ENCODE assay signal across 14 cellular contexts in genomic region chr5:172642926-172643325, GRCh38. TPM values are rescaled to one million over a fixed set of nuclear protein-coding genes. Genes with fewer than 3 reads are reported as not detected.
DNase-seq lines count a peak whose midpoint lies in the region; ATAC-seq and TF ChIP-seq lines count a peak whose summit lies in the region.
"Had no signal": no experiment of that assay in that cellular context is flagged by ENCODE, and none has a peak within 500 bp of the region (broad histone marks: within the 10 kb centered on the region; RNA-seq: fewer than 3 reads in every experiment).

No MANE protein-coding gene starts in this region.

- no peaks in the 10 kb centered on the region for H3F3A ChIP-seq in Loucy (ENCODE audit: low read depth)

- DNase-seq in T-cell (no peak), foreskin fibroblast (no peak), GOT3 (lab: John Stamatoyannopoulos, UW) (no peak)
- DNase-seq in activated CD4-positive, alpha-beta T cell treated with anti-CD3 and anti-CD28 coated beads for 48 hours = no peak
- DNase-seq: activated CD4-positive, alpha-beta T cell treated with anti-CD3 and anti-CD28 coated beads for 4 hours; activated effector memory CD4-positive, alpha-beta T cell treated with Interleukin-2 at 50 U/mL for 16 hours; CD4-positive, alpha-beta T cell; NCI-H187 treated with DMSO at 0.1 percent for 48 hours had no signal

- no peaks in the 10 kb centered on the region for H4K20me1 ChIP-seq in Loucy (ENCODE audit: insufficient read depth, low read length, poor library complexity, severe bottlenecking)

- H3K9me3 ChIP-seq in Loucy (ENCODE audit: insufficient read depth, low read depth, low read length) = no peaks in the 10 kb centered on the region
- H3K9me3 ChIP-seq in esophagus (ENCODE audit: control insufficient read depth in 2 of 2, insufficient read depth in 1 of 2, low read depth in 1 of 2, low read length in 1 of 2) = no peaks in the 10 kb centered on the region
- H3K9me3 ChIP-seq in muscle layer of colon (ENCODE audit: low read length) = no peaks in the 10 kb centered on the region
- no peaks in the 10 kb centered on the region for H3K9me3 ChIP-seq in subcutaneous abdominal adipose tissue (ENCODE audit: control insufficient read depth in 5 of 5, low read length in 5 of 5)

- H3K4me3 ChIP-seq in Loucy (ENCODE audit: low read length, poor library complexity, severe bottlenecking) (peak overlapping the region; percentile 79), esophagus (ENCODE audit: low read depth in 1 of 2, low read length in 2 of 2) (peak overlapping the region; percentile 60 to 75), muscle layer of colon (ENCODE audit: low read depth in 1 of 2, low read length in 2 of 2) (peak overlapping the region; percentile 69 to 93), subcutaneous abdominal adipose tissue (ENCODE audit: low read depth in 1 of 5, low read length in 5 of 5) (peak overlapping the region in 4 of 5 donors; percentile 66 to 77 (median 71)), foreskin fibroblast (ENCODE audit: low read depth in 1 of 2, low read length in 2 of 2) (no peak overlapping the region)
- H3K4me3 ChIP-seq: K562 had no signal

- H3K4me2 ChIP-seq in Loucy (ENCODE audit: low read depth, low read length, poor library complexity, severe bottlenecking) = peak overlapping the region; percentile 77

- peaks cover 39% of the 10 kb centered on the region in 2 donors for H3K27me3 Mint-ChIP-seq in T-cell

- H3K4me3 Mint-ChIP-seq in T-cell = peak overlapping the region in 1 of 3 donors; percentile 9
- H3K4me3 Mint-ChIP-seq: CD4-positive, alpha-beta T cell had no signal

- H3K27ac Mint-ChIP-seq in T-cell = no peak overlapping the region
- H3K27ac Mint-ChIP-seq: CD4-positive, alpha-beta T cell had no signal

- H3K36me3 ChIP-seq in Loucy (ENCODE audit: insufficient read depth, low read length) (no peaks in the 10 kb centered on the region), esophagus (ENCODE audit: control insufficient read depth in 2 of 2, insufficient read depth in 2 of 2, low read length in 1 of 2) (no peaks in the 10 kb centered on the region), muscle layer of colon (ENCODE audit: insufficient read depth, low read length) (peaks cover 18% of the 10 kb centered on the region), subcutaneous abdominal adipose tissue (ENCODE audit: control insufficient read depth in 5 of 5, insufficient read depth in 5 of 5, low read length in 5 of 5) (peaks cover 0 to 5% (median 0%) of the 10 kb centered on the region in 5 donors)

- peak overlapping the region; percentile 91 for H3K9ac ChIP-seq in Loucy (ENCODE audit: low read depth, low read length, poor library complexity, severe bottlenecking)
- H3K9ac ChIP-seq in muscle layer of colon (ENCODE audit: low read length) = peak overlapping the region; percentile 75
- H3K9ac ChIP-seq in subcutaneous abdominal adipose tissue (ENCODE audit: low read length in 5 of 5) = peak overlapping the region in 2 of 5 donors; percentile 56 to 73

- H3K79me2 ChIP-seq in Loucy (ENCODE audit: insufficient read depth, low read length) = peaks cover 42% of the 10 kb centered on the region

- H2AFZ ChIP-seq in Loucy (ENCODE audit: low read length) = no peak overlapping the region

- H3K4me1 ChIP-seq in Loucy (ENCODE audit: insufficient read depth, low read length, poor library complexity, severe bottlenecking) (peaks cover 42% of the 10 kb centered on the region), esophagus (ENCODE audit: control insufficient read depth in 2 of 2, insufficient read depth in 2 of 2, low read length in 1 of 2) (peaks cover 4 to 19% of the 10 kb centered on the region in 2 donors), muscle layer of colon (ENCODE audit: insufficient read depth, low read length) (peaks cover 61% of the 10 kb centered on the region), subcutaneous abdominal adipose tissue (ENCODE audit: control insufficient read depth in 5 of 5, insufficient read depth in 5 of 5, low read length in 5 of 5) (peaks cover 3 to 69% (median 18%) of the 10 kb centered on the region in 5 donors)

- no peaks in the 10 kb centered on the region for H3K36me3 Mint-ChIP-seq in T-cell

- POLR2A ChIA-PET in T-cell (lab: Charles Lee) = no interaction called here

- H3K27me3 ChIP-seq in Loucy (ENCODE audit: insufficient read depth, low read length, poor library complexity, severe bottlenecking) (no peaks in the 10 kb centered on the region), esophagus (ENCODE audit: control insufficient read depth in 1 of 2, insufficient read depth in 2 of 2, low read length in 2 of 2) (no peaks in the 10 kb centered on the region), muscle layer of colon (ENCODE audit: control insufficient read depth in 1 of 2, insufficient read depth in 2 of 2, low read length in 2 of 2) (no peaks in the 10 kb centered on the region), subcutaneous abdominal adipose tissue (ENCODE audit: control insufficient read depth in 5 of 5, insufficient read depth in 4 of 5, low read length in 5 of 5) (peaks cover 4 to 22% (median 12%) of the 10 kb centered on the region in 5 donors)

- ATAC-seq in T-cell (replicated peaks in 1 of 4) = no peak
- ATAC-seq: K562 had no signal

- H3K9me3 Mint-ChIP-seq in T-cell = no peaks in the 10 kb centered on the region
- H3K9me3 Mint-ChIP-seq: CD4-positive, alpha-beta T cell had no signal

- peak overlapping the region; percentile 79 to 82 for H3K27ac ChIP-seq in esophagus (ENCODE audit: low read depth in 2 of 2, low read length in 1 of 2)
- peak overlapping the region; percentile 96 for H3K27ac ChIP-seq in muscle layer of colon (ENCODE audit: low read depth, low read length)
- peak overlapping the region; percentile 35 for H3K27ac ChIP-seq in subcutaneous abdominal adipose tissue (ENCODE audit: low read depth, low read length)
- H3K27ac ChIP-seq: epithelial cell of prostate had no signal

- H3K9me2 ChIP-seq in Loucy (replicated peaks; ENCODE audit: low read depth, low read length) = no peaks in the 10 kb centered on the region

- WGBS in esophagus, 2 donors = 40 to 44% methylated on average over 8 of the region's 8 CpGs

- TF ChIP-seq CTCF in Loucy (conservative IDR thresholded peaks at IDR 0.05; ENCODE audit: low read length) = no peak
- no peak for TF ChIP-seq CTCF in foreskin fibroblast (IDR thresholded peaks at IDR 0.05; ENCODE audit: low read depth, low read length)

- CTCF ChIA-PET in T-cell (lab: Charles Lee) = no interaction called here

- peaks cover 5 to 6% (median 6%) of the 10 kb centered on the region in 3 donors for H3K4me1 Mint-ChIP-seq in T-cell

RNA-seq across cellular contexts. Expression of gene NEURL1B, which starts 1.9 kb away (rescaled TPM):
- 1 to 10 TPM; 6.9 to 8.6 TPM for polyA plus RNA-seq in esophagus
- under 1 TPM; 0.07 to 0.64 (median 0.20) TPM for total RNA-seq in T-cell
- polyA plus RNA-seq: K562 had no signal

Comparison
In these comparisons a context has a peak if more than half of its experiments do, and no peak if none do; other contexts are left out.
1. H3K4me3 ChIP-seq: peak in Loucy (single experiment), esophagus (2 of 2), muscle layer of colon (2 of 2) and subcutaneous abdominal adipose tissue (4 of 5); none in foreskin fibroblast (0 of 2).
2. H3K27ac ChIP-seq: peak in every context shown above with its lines; median percentile 96 in muscle layer of colon; 80 in esophagus; 35 in subcutaneous abdominal adipose tissue.